Comparison of ENCODE assay signal across 8 cellular contexts in genomic region chr19:45402469-45403070, GRCh38. TPM values are rescaled to one million over a fixed set of nuclear protein-coding genes. Genes with fewer than 3 reads are reported as not detected.
A peak's percentile ranks its signal among the peaks of the same experiment; 100 is the strongest.
DNase-seq lines count a peak whose midpoint lies in the region; ATAC-seq and TF ChIP-seq lines count a peak whose summit lies in the region.

No MANE protein-coding gene starts in this region.

- ATAC-seq in lung (ENCODE audit: insufficient read depth, low FRiP score) = no peak
- ATAC-seq in GM21526 (IDR thresholded peaks at IDR 0.05; ENCODE audit: low FRiP score, unreplicated experiment) = no peak

- H3K9me2 ChIP-seq in MM.1S (replicated peaks; ENCODE audit: insufficient read depth, low read length) = no peaks in the 10 kb centered on the region

- H3K4me3 ChIP-seq in HAP-1 (peak overlapping the region; percentile 18), brain microvascular endothelial cell (ENCODE audit: low read depth, low read length) (peak overlapping the region; percentile 30), lung (no peak overlapping the region), MM.1S (ENCODE audit: low read length) (no peak overlapping the region)

- TF ChIP-seq CTCF in brain microvascular endothelial cell (IDR thresholded peaks at IDR 0.05; ENCODE audit: low read depth, low read length, missing control alignments) (peak; percentile 68), lung (IDR thresholded peaks at IDR 0.05; ENCODE audit: control extremely low read depth, extremely low read depth) (no peak), MM.1S (IDR thresholded peaks at IDR 0.05; ENCODE audit: low read length) (no peak)

- H3K79me2 ChIP-seq in MM.1S (ENCODE audit: low read length) = peaks cover 11% of the 10 kb centered on the region

- in situ Hi-C loops in HAP-1 (cut with MboI; ENCODE audit: low sequenced_read_pairs) (no loop called here), brain microvascular endothelial cell (cut with HindIII; ENCODE audit: low pct_ligation_motif_present, low sequenced_read_pairs) (no loop called here)

- no peak overlapping the region for H3K27ac ChIP-seq in brain microvascular endothelial cell
- H3K27ac ChIP-seq in lung (ENCODE audit: low read depth in 1 of 2, low read length in 1 of 2) = peak overlapping the region; percentile 69 to 91
- no peak overlapping the region for H3K27ac ChIP-seq in MM.1S (ENCODE audit: low read length)

- WGBS in lung, 2 donors = 15 to 17% methylated on average over 17 to 32 of the region's 32 CpGs

- H3K4me1 ChIP-seq in HAP-1 = peaks cover 38% of the 10 kb centered on the region
- peaks cover 4 to 17% of the 10 kb centered on the region in 2 donors for H3K4me1 ChIP-seq in lung (ENCODE audit: control insufficient read depth in 2 of 2, insufficient read depth in 2 of 2, low read length in 2 of 2)
- no peaks in the 10 kb centered on the region for H3K4me1 ChIP-seq in MM.1S (ENCODE audit: low read length)

- H3K36me3 ChIP-seq in HAP-1 (replicated peaks) = peaks cover 6% of the 10 kb centered on the region; the same call in 1 of the 2 replicates
- H3K36me3 ChIP-seq in brain microvascular endothelial cell (replicated peaks) = no peaks in the 10 kb centered on the region
- H3K36me3 ChIP-seq in lung (ENCODE audit: control insufficient read depth in 2 of 2, insufficient read depth in 2 of 2, low read length in 2 of 2) = no peaks in the 10 kb centered on the region
- H3K36me3 ChIP-seq in MM.1S (replicated peaks; ENCODE audit: insufficient read depth, low read length) = no peaks in the 10 kb centered on the region

- no peak overlapping the region for H3K4me2 ChIP-seq in MM.1S (ENCODE audit: low read depth, low read length)

- H3K9ac ChIP-seq in MM.1S (ENCODE audit: low read length) = no peak overlapping the region

- H2AFZ ChIP-seq in MM.1S (ENCODE audit: low read length) = no peak overlapping the region

- H3K9me3 ChIP-seq in HAP-1 (no peaks in the 10 kb centered on the region), lung (ENCODE audit: control insufficient read depth in 2 of 2, insufficient read depth in 1 of 2, low read length in 1 of 2) (no peaks in the 10 kb centered on the region), MM.1S (replicated peaks; ENCODE audit: insufficient read depth, low read length) (no peaks in the 10 kb centered on the region)

- H3K27me3 ChIP-seq in HAP-1 (ENCODE audit: low read depth) (no peaks in the 10 kb centered on the region), brain microvascular endothelial cell (replicated peaks) (no peaks in the 10 kb centered on the region), lung (ENCODE audit: control insufficient read depth, insufficient read depth) (no peaks in the 10 kb centered on the region), MM.1S (replicated peaks; ENCODE audit: insufficient read depth, low read length) (no peaks in the 10 kb centered on the region)

- H4K20me1 ChIP-seq in MM.1S (ENCODE audit: insufficient read depth, low read length) = no peaks in the 10 kb centered on the region

- DNase-seq in A172 (ENCODE audit: low spot score) = peak; percentile 50
- peak; percentile 61 to 86 for DNase-seq in HAP-1 (ENCODE audit: low spot score in 2 of 2)
- DNase-seq in brain microvascular endothelial cell = peak; percentile 14
- peak; percentile 48 for DNase-seq in lung (ENCODE audit: low spot score)
- DNase-seq in MM.1S = no peak
- no peak for DNase-seq in NCI-H82 (lab: John Stamatoyannopoulos, UW)
- DNase-seq in activated CD4-positive, alpha-beta T cell treated with anti-CD3 and anti-CD28 coated beads, Interleukin-2, amount 50 U/mL, for 1 hour = no peak

- no peaks in the 10 kb centered on the region for H3F3A ChIP-seq in MM.1S (ENCODE audit: insufficient read depth, low read length)

RNA-seq across cellular contexts. Expression of gene PPP1R13L, which starts 2.3 kb away (rescaled TPM):
- total RNA-seq in A172 (2014; rRNA removed; shearing (Covaris generic)) = 19.9 and 27.8 TPM in 2 replicates
- 10 to 100 TPM; 14.0 to 37.3 TPM for total RNA-seq in lung
- 10 to 100 TPM; 32.0 to 34.0 TPM for polyA plus RNA-seq in lung

RNA-seq across cellular contexts. Expression of gene POLR1G, which starts 3.9 kb away (rescaled TPM):
- total RNA-seq in A172 (2014; rRNA removed; shearing (Covaris generic)) = 15.2 TPM in 2 replicates
- 1 to 10 TPM; 3.6 to 8.3 TPM for total RNA-seq in lung
- 1 to 10 TPM; 5.2 to 6.6 TPM for polyA plus RNA-seq in lung

RNA-seq across cellular contexts. Expression of gene ERCC1, which starts 21.1 kb away (rescaled TPM):
- total RNA-seq in A172 (2014; rRNA removed; shearing (Covaris generic)) = 45.5 and 60.2 TPM in 2 replicates
- 10 to 100 TPM; 72.4 to 82.3 TPM for total RNA-seq in lung
- 10 to 100 TPM; 53.2 to 54.0 TPM for polyA plus RNA-seq in lung

RNA-seq across cellular contexts. Expression of gene ERCC2, which starts 32.2 kb away (rescaled TPM):
- total RNA-seq in A172 (2014; rRNA removed; shearing (Covaris generic)) = 19.5 and 23.1 TPM in 2 replicates
- 10 to 100 TPM; 17.8 to 19.9 TPM for total RNA-seq in lung
- 10 to 100 TPM; 11.9 to 14.9 TPM for polyA plus RNA-seq in lung

Comparison
In these comparisons a context has a peak if more than half of its experiments do, and no peak if none do; other contexts are left out.
1. DNase-seq: peak in A172 (single experiment), HAP-1 (2 of 2), brain microvascular endothelial cell (single experiment) and lung (single experiment); none in MM.1S (single experiment), NCI-H82 (single experiment) and activated CD4-positive, alpha-beta T cell treated with anti-CD3 and anti-CD28 coated beads, Interleukin-2, amount 50 U/mL, for 1 hour (single experiment).
2. H3K4me3 ChIP-seq: peak in HAP-1 (single experiment) and brain microvascular endothelial cell (single experiment); none in lung (single experiment) and MM.1S (single experiment).
3. H3K27ac ChIP-seq: peak in lung (2 of 2); none in brain microvascular endothelial cell (single experiment) and MM.1S (single experiment).